ENCODE assay signal across 8 cellular contexts in genomic region chr6:29011276-29011734, GRCh38. TPM values are rescaled to one million over a fixed set of nuclear protein-coding genes. Genes with fewer than 3 reads are reported as not detected.
DNase-seq lines count a peak whose midpoint lies in the region; ATAC-seq and TF ChIP-seq lines count a peak whose summit lies in the region.

No MANE protein-coding gene starts in this region.

- TF ChIP-seq CTCF in HFF-Myc (IDR thresholded peaks at IDR 0.05; ENCODE audit: low read depth, low read length, missing control alignments) (no peak), astrocyte of the cerebellum (IDR thresholded peaks at IDR 0.05; ENCODE audit: low read depth, low read length, missing control alignments) (no peak)

- H3K36me3 ChIP-seq in SK-N-MC (ENCODE audit: insufficient read depth, low read length) = no peaks in the 10 kb centered on the region

- H3K9me3 ChIP-seq in SK-N-MC (ENCODE audit: low read depth, low read length) = no peaks in the 10 kb centered on the region

- DNase-seq in Ammon's horn (ENCODE audit: low spot score) (peak; percentile 68), HFF-Myc (ENCODE audit: extremely low read depth, low read depth) (no peak), SK-N-MC (ENCODE audit: low read depth, low spot score) (no peak), astrocyte of the cerebellum (ENCODE audit: low read depth) (peak; percentile 28), iPS DF 19.7 (ENCODE audit: low read depth, low spot score) (peak; percentile 57), sciatic nerve (ENCODE audit: low spot score) (peak; percentile 66), NCI-H510A (lab: John Stamatoyannopoulos, UW) (no peak)

- peak overlapping the region; percentile 40 for H3K4me3 ChIP-seq in HFF-Myc (replicated peaks; ENCODE audit: low read depth, low read length)
- peak overlapping the region; percentile 77 for H3K4me3 ChIP-seq in SK-N-MC
- peak overlapping the region; percentile 55 for H3K4me3 ChIP-seq in astrocyte of the cerebellum (ENCODE audit: low read depth, low read length)

- in situ Hi-C loops in astrocyte of the cerebellum (cut with HindIII; ENCODE audit: low sequenced_read_pairs) = no loop called here

- peak; percentile 87 for ATAC-seq in sciatic nerve
- no peak for ATAC-seq in HG03095 (IDR thresholded peaks at IDR 0.05; ENCODE audit: unreplicated experiment)

- H3K27ac ChIP-seq in SK-N-MC = no peak overlapping the region

- no peak overlapping the region for H3K9ac ChIP-seq in SK-N-MC (ENCODE audit: insufficient read length)

- intact Hi-C loops in sciatic nerve (cut with DNase I) = no loop called here

RNA-seq across cellular contexts. Expression of gene ZNF311, which starts 6.2 kb away (rescaled TPM):
- 2.1 TPM for total RNA-seq in sciatic nerve

RNA-seq across cellular contexts. Expression of gene OR2W1, which starts 33.7 kb away (rescaled TPM):
- not detected for total RNA-seq in sciatic nerve

Comparison
In these comparisons a context has a peak if more than half of its experiments do, and no peak if none do; other contexts are left out.
1. DNase-seq: peak in Ammon's horn (single experiment), astrocyte of the cerebellum (single experiment), iPS DF 19.7 (single experiment) and sciatic nerve (single experiment); none in HFF-Myc (single experiment), SK-N-MC (single experiment) and NCI-H510A (single experiment).
2. Peak in every context shown above with its lines, with median percentiles within 50 percentile points of each other: H3K4me3 ChIP-seq.